ENCODE assay signal across 8 cellular contexts in genomic region chr17:75153854-75154194, GRCh38. TPM values are rescaled to one million over a fixed set of nuclear protein-coding genes. Genes with fewer than 3 reads are reported as not detected.
DNase-seq lines count a peak whose midpoint lies in the region; ATAC-seq and TF ChIP-seq lines count a peak whose summit lies in the region.

No MANE protein-coding gene starts in this region.

- H3K27ac ChIP-seq in A673 (ENCODE audit: low read depth, low read length, poor library complexity, severe bottlenecking), result peak overlapping the region; percentile 92
- peak overlapping the region; percentile 43 to 75 for H3K27ac ChIP-seq in prostate gland

- CTCF ChIA-PET in A673 (lab: Charles Lee) (no interaction called here), WTC11 (lab: Charles Lee) (interaction anchor here (1.9 kb wide), 1 partner anchor 48 kb away, joined by 5 read pairs; no protein-coding TSS in a partner anchor)

- no peaks in the 10 kb centered on the region for H3K9me3 ChIP-seq in A673 (ENCODE audit: low read depth, low read length, poor library complexity, severe bottlenecking)
- no peaks in the 10 kb centered on the region for H3K9me3 ChIP-seq in prostate gland

- no peak for TF ChIP-seq POLR2A in prostate gland (IDR thresholded peaks at IDR 0.05)

- BruUV-seq in A673 (replicated peaks; lab: Mats Ljungman, UMichigan), result no TSS peak

- WGBS in prostate gland, result 2% methylated on average over 23 of the region's 27 CpGs

- H3K36me3 ChIP-seq in A673 (ENCODE audit: insufficient read depth, low read length, poor library complexity, severe bottlenecking) (peaks cover 3% of the 10 kb centered on the region), prostate gland (no peaks in the 10 kb centered on the region)

- TF ChIP-seq CTCF in A673 (conservative IDR thresholded peaks at IDR 0.05; ENCODE audit: low read depth, low read length) (no peak), GM12875 (IDR thresholded peaks at IDR 0.05; ENCODE audit: borderline replicate concordance, insufficient read depth, low read depth, low read length) (no peak), WTC11 (IDR thresholded peaks at IDR 0.05) (no peak), fibroblast of villous mesenchyme (IDR thresholded peaks at IDR 0.05; ENCODE audit: insufficient read depth, low read depth, low read length) (no peak), prostate gland (IDR thresholded peaks at IDR 0.05) (no peak)

- H3K4me1 Mint-ChIP-seq in WTC11, result peaks cover 47% of the 10 kb centered on the region

- DNase-seq in A673 (ENCODE audit: low spot score) (peak; percentile 33), WTC11 (ENCODE audit: low spot score) (no peak), fibroblast of villous mesenchyme (ENCODE audit: low read depth) (no peak), prostate gland (ENCODE audit: low spot score) (no peak), SW 1271 (lab: John Stamatoyannopoulos, UW) (no peak)

- peak overlapping the region; percentile 88 for H3K27ac Mint-ChIP-seq in WTC11

- ATAC-seq in HG03280 (IDR thresholded peaks at IDR 0.05; ENCODE audit: unreplicated experiment), result peak; percentile 10
- no peak for ATAC-seq in WTC11
- ATAC-seq in GM18907 (IDR thresholded peaks at IDR 0.05; ENCODE audit: unreplicated experiment), result no peak

- H3K36me3 Mint-ChIP-seq in WTC11, result peaks cover 11% of the 10 kb centered on the region

- POLR2A ChIA-PET in A673 (lab: Charles Lee; ENCODE audit: low non-redundant PET), result no interaction called here
- POLR2A ChIA-PET in WTC11 (lab: Charles Lee), result interaction anchor here (1.5 kb wide), 1 partner anchor 40 kb away, joined by 5 read pairs; no protein-coding TSS in a partner anchor

- peaks cover 4% of the 10 kb centered on the region for H3K4me1 ChIP-seq in A673 (ENCODE audit: insufficient read depth, low read length, poor library complexity, severe bottlenecking)
- peaks cover 7% of the 10 kb centered on the region for H3K4me1 ChIP-seq in prostate gland (replicated peaks)

- H3K4me3 Mint-ChIP-seq in WTC11, result peak overlapping the region; percentile 97

- H3K4me3 ChIP-seq in A673 (ENCODE audit: low read depth, low read length, poor library complexity, severe bottlenecking), result peak overlapping the region; percentile 100
- peak overlapping the region; percentile 63 for H3K4me3 ChIP-seq in GM12875 (ENCODE audit: low read depth, low read length)
- peak overlapping the region; percentile 92 for H3K4me3 ChIP-seq in fibroblast of villous mesenchyme (ENCODE audit: low read depth, low read length)
- peak overlapping the region; percentile 85 for H3K4me3 ChIP-seq in prostate gland

- intact Hi-C loops in A673 (cut with micrococcal nuclease; ENCODE audit: unreplicated experiment), result no loop called here
- intact Hi-C loops in prostate gland (cut with DNase I), result no loop called here

- no peaks in the 10 kb centered on the region for H3K9me3 Mint-ChIP-seq in WTC11

- H3K27me3 Mint-ChIP-seq in WTC11 (ENCODE audit: low read depth), result peaks cover 3% of the 10 kb centered on the region; the same call in 1 of the 2 replicates

- no peaks in the 10 kb centered on the region for H3K27me3 ChIP-seq in A673 (replicated peaks; ENCODE audit: insufficient read depth, low read depth, low read length, poor library complexity)
- no peaks in the 10 kb centered on the region for H3K27me3 ChIP-seq in prostate gland (replicated peaks; ENCODE audit: insufficient read depth)

TF ChIP-seq in WTC11, 78 proteins besides CTCF, POLR2A, EP300 and RAD21:
- no peak for TF ChIP-seq NFE2L1 (CRISPR knock-in tag; IDR thresholded peaks at IDR 0.05)
- TF ChIP-seq ATF1 (CRISPR knock-in tag; IDR thresholded peaks at IDR 0.05), result peak; percentile 82; the same call in 1 of the 2 replicates
- peak; percentile 41 for TF ChIP-seq HMGA2 (CRISPR knock-in tag; IDR thresholded peaks at IDR 0.05)
- TF ChIP-seq ZNF281 (CRISPR knock-in tag; IDR thresholded peaks at IDR 0.05), result peak; percentile 45; the same call in 1 of the 2 replicates
- no peak for TF ChIP-seq NR2C2 (CRISPR knock-in tag; IDR thresholded peaks at IDR 0.05)
- TF ChIP-seq KAT7 (CRISPR knock-in tag; IDR thresholded peaks at IDR 0.05; ENCODE audit: borderline replicate concordance), result no peak
- 0 out of 2 replicates have a peak, but pooled peaks have one; percentile 36 for TF ChIP-seq E2F1 (CRISPR knock-in tag; IDR thresholded peaks at IDR 0.05)

RNA-seq across cellular contexts. Expression of gene JPT1, which starts 0.5 kb away (rescaled TPM):
- total RNA-seq in A673 (2021) (493 and 526 TPM in 2 replicates), WTC11 (2021) (289 to 341 TPM (median 300 TPM) in 3 replicates), fibroblast of villous mesenchyme (163 and 189 TPM in 2 replicates), prostate gland (100 to 1,000 TPM in 1 of 2 donors, 10 to 100 TPM in 1; 97.9 to 132 TPM)

RNA-seq across cellular contexts. Expression of gene NT5C, which starts 22.3 kb away (rescaled TPM):
- total RNA-seq in A673 (2021), result 43.3 and 50.0 TPM in 2 replicates
- total RNA-seq in WTC11 (2021), result 91.0 to 102 TPM (median 96.9 TPM) in 3 replicates
- 40.2 and 98.2 TPM in 2 replicates for total RNA-seq in fibroblast of villous mesenchyme
- total RNA-seq in prostate gland, result 100 to 1,000 TPM; 120 to 166 TPM

RNA-seq across cellular contexts. Expression of gene SUMO2, which starts 28.9 kb away (rescaled TPM):
- total RNA-seq in A673 (2021) (681 and 703 TPM in 2 replicates), WTC11 (2021) (650 to 764 TPM (median 757 TPM) in 3 replicates), fibroblast of villous mesenchyme (79.2 and 124 TPM in 2 replicates), prostate gland (10 to 100 TPM; 79.7 to 97.2 TPM)

RNA-seq across cellular contexts. Expression of gene ARMC7, which starts 44.1 kb away (rescaled TPM):
- total RNA-seq in A673 (2021) (11.8 and 12.3 TPM in 2 replicates), WTC11 (2021) (13.2 to 15.9 TPM (median 14.8 TPM) in 3 replicates), fibroblast of villous mesenchyme (2.6 and 3.0 TPM in 2 replicates), prostate gland (10 to 100 TPM; 13.6 to 15.1 TPM)

RNA-seq across cellular contexts. Expression of gene NUP85, which starts 51.7 kb away (rescaled TPM):
- total RNA-seq in A673 (2021), result 140 and 156 TPM in 2 replicates
- 89.7 to 109 TPM (median 95.1 TPM) in 3 replicates for total RNA-seq in WTC11 (2021)
- total RNA-seq in fibroblast of villous mesenchyme, result 31.1 and 31.6 TPM in 2 replicates
- 10 to 100 TPM; 41.0 to 46.7 TPM for total RNA-seq in prostate gland
